21 cellular contexts compared by ENCODE assay signal in the genomic region with DNA sequence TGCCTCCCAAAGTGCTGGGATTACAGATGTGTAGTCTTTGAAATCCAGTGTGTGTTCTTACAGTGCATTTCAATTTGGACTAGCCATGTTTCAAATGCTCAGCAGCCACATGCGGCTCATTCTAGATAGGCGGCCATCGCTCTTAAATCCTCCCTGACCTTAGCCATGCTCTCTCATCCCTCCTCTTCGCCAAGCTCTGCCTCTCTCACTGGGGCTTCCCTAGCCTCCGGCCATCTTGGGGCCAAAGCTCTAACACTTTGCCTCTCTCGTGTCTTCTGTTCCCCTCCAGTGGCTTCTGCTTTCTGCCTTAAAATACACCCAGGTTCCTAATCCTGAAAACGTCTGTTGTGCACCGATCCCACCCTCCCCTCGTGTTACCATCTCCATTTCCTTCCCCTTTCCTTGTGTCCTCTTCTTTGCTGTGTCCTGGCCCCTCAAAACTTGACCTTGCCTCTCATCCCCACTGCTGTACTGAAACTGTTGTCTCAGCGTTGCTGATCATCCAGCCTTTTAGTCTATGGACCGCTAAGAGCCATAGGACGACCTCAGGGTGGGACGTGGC. TPM values are rescaled to one million over a fixed set of nuclear protein-coding genes. Genes with fewer than 3 reads are reported as not detected.
DNase-seq lines count a peak whose midpoint lies in the region; ATAC-seq lines count a peak whose summit lies in the region.
"Had no signal": no experiment of that assay in that cellular context is flagged by ENCODE, and none has a peak within 500 bp of the region (broad histone marks: within the 10 kb centered on the region; RNA-seq: fewer than 3 reads in every experiment).

No MANE protein-coding gene starts in this region.

- H3K36me3 Mint-ChIP-seq in activated naive CD8-positive, alpha-beta T cell treated with anti-CD3 and anti-CD28 coated beads for 36 hours, result peaks cover 24% of the 10 kb centered on the region
- peaks cover 28 to 50% of the 10 kb centered on the region in 2 donors for H3K36me3 Mint-ChIP-seq in stimulated activated naive B cell treated with anti-CD40 and anti-IgM and Interleukin-4, amounts not matched to agents 10 μg/mL and 1 μg/mL and 100 μg/mL, for 72 hours

- H3K27me3 Mint-ChIP-seq in activated naive CD8-positive, alpha-beta T cell treated with anti-CD3 and anti-CD28 coated beads for 36 hours, result no peaks in the 10 kb centered on the region
- no peaks in the 10 kb centered on the region for H3K27me3 Mint-ChIP-seq in stimulated activated naive B cell treated with anti-CD40 and anti-IgM and Interleukin-4, amounts not matched to agents 10 μg/mL and 1 μg/mL and 100 μg/mL, for 72 hours
- H3K27me3 Mint-ChIP-seq: activated naive CD4-positive, alpha-beta T cell treated with anti-CD3 and anti-CD28 coated beads, Interleukin-2, amount 50 U/mL, for 24 hours had no signal

- no peaks in the 10 kb centered on the region for H3K9me3 Mint-ChIP-seq in activated naive CD8-positive, alpha-beta T cell treated with anti-CD3 and anti-CD28 coated beads for 36 hours
- H3K9me3 Mint-ChIP-seq in stimulated activated naive B cell treated with anti-CD40 and anti-IgM and Interleukin-4, amounts not matched to agents 10 μg/mL and 1 μg/mL and 100 μg/mL, for 72 hours, result no peaks in the 10 kb centered on the region
- H3K9me3 Mint-ChIP-seq: activated naive CD4-positive, alpha-beta T cell treated with anti-CD3 and anti-CD28 coated beads, Interleukin-2, amount 50 U/mL, for 24 hours had no signal

- peaks cover 21% of the 10 kb centered on the region for H3K4me1 Mint-ChIP-seq in activated naive CD8-positive, alpha-beta T cell treated with anti-CD3 and anti-CD28 coated beads for 36 hours
- peaks cover 28 to 34% of the 10 kb centered on the region in 2 donors for H3K4me1 Mint-ChIP-seq in stimulated activated naive B cell treated with anti-CD40 and anti-IgM and Interleukin-4, amounts not matched to agents 10 μg/mL and 1 μg/mL and 100 μg/mL, for 72 hours

- peak; percentile 16 for DNase-seq in activated effector memory CD4-positive, alpha-beta T cell treated with anti-CD3 and anti-CD28 coated beads, Interleukin-2, amount 50 U/mL, for 16 hours
- no peak for DNase-seq in activated effector memory CD4-positive, alpha-beta T cell treated with Interleukin-2 at 50 U/mL for 16 hours
- DNase-seq in NOMO-1 treated with DMSO at 0.1 percent for 48 hours (lab: John Stamatoyannopoulos, UW; ENCODE audit: unreplicated experiment) (peak; percentile 32), NCI-H2171 treated with DMSO at 0.1 percent for 48 hours (lab: John Stamatoyannopoulos, UW) (no peak)
- DNase-seq in activated naive CD8-positive, alpha-beta T cell treated with anti-CD3 and anti-CD28 coated beads for 36 hours, result no peak
- DNase-seq in stimulated activated naive B cell treated with anti-CD40 and anti-IgM and Interleukin-4, amounts not matched to agents 10 μg/mL and 1 μg/mL and 100 μg/mL, for 72 hours, result no peak
- DNase-seq: activated T-cell treated with anti-CD3 and anti-CD28 coated beads for 4 hours; COR-L47; EL; heart left ventricle; left lung; midbrain; NCI-H748 treated with DMSO at 0.1 percent for 48 hours; stimulated activated CD4-positive, alpha-beta T cell treated with anti-CD3 and anti-CD28 coated beads, Interleukin-12 subunit alpha, Interleukin-12 subunit beta, amount 100 ng/mL, for 4 hours; T1000 had no signal

- no peak for ATAC-seq in stimulated activated naive B cell treated with anti-CD40 and anti-IgM and Interleukin-4, amounts not matched to agents 10 μg/mL and 1 μg/mL and 100 μg/mL, for 72 hours (replicated peaks)
- ATAC-seq in HG03025 (IDR thresholded peaks at IDR 0.05; ENCODE audit: low FRiP score, unreplicated experiment), result no peak
- no peak for ATAC-seq in GM21423 (IDR thresholded peaks at IDR 0.05; ENCODE audit: unreplicated experiment)
- ATAC-seq: heart left ventricle, left lung had no signal

- H3K27ac Mint-ChIP-seq in activated naive CD8-positive, alpha-beta T cell treated with anti-CD3 and anti-CD28 coated beads for 36 hours, result no peak overlapping the region
- peak overlapping the region; percentile 1 for H3K27ac Mint-ChIP-seq in stimulated activated naive B cell treated with anti-CD40 and anti-IgM and Interleukin-4, amounts not matched to agents 10 μg/mL and 1 μg/mL and 100 μg/mL, for 72 hours
- H3K27ac Mint-ChIP-seq: activated naive CD4-positive, alpha-beta T cell treated with anti-CD3 and anti-CD28 coated beads, Interleukin-2, amount 50 U/mL, for 24 hours had no signal

- H3K4me3 Mint-ChIP-seq in activated naive CD8-positive, alpha-beta T cell treated with anti-CD3 and anti-CD28 coated beads for 36 hours, result peak overlapping the region; percentile 30
- peak overlapping the region; percentile 9 to 52 for H3K4me3 Mint-ChIP-seq in stimulated activated naive B cell treated with anti-CD40 and anti-IgM and Interleukin-4, amounts not matched to agents 10 μg/mL and 1 μg/mL and 100 μg/mL, for 72 hours
- H3K4me3 Mint-ChIP-seq: activated naive CD4-positive, alpha-beta T cell treated with anti-CD3 and anti-CD28 coated beads, Interleukin-2, amount 50 U/mL, for 24 hours had no signal

RNA-seq across cellular contexts. Expression of a gene that starts 1.4 kb away (rescaled TPM):
- under 1 TPM; 0.38 to 0.41 TPM for total RNA-seq in activated naive CD8-positive, alpha-beta T cell treated with anti-CD3 and anti-CD28 coated beads for 36 hours
- total RNA-seq: fibroblast of lung, HT-29, renal cortical epithelial cell had no signal

RNA-seq across cellular contexts. Expression of a gene that starts 26.8 kb away (rescaled TPM):
- total RNA-seq in activated naive CD8-positive, alpha-beta T cell treated with anti-CD3 and anti-CD28 coated beads for 36 hours, result 100 to 1,000 TPM in 1 of 2 experiments, 10 to 100 TPM in 1; 99.4 to 103 TPM

RNA-seq across cellular contexts. Expression of a gene that starts 45.9 kb away (rescaled TPM):
- total RNA-seq in activated naive CD8-positive, alpha-beta T cell treated with anti-CD3 and anti-CD28 coated beads for 36 hours, result 10 to 100 TPM; 41.6 to 48.5 TPM

Comparison
In these comparisons a context has a peak if more than half of its experiments do, and no peak if none do; other contexts are left out.
1. DNase-seq: peak in activated effector memory CD4-positive, alpha-beta T cell treated with anti-CD3 and anti-CD28 coated beads, Interleukin-2, amount 50 U/mL, for 16 hours (single experiment) and NOMO-1 treated with DMSO at 0.1 percent for 48 hours (single experiment); none in activated effector memory CD4-positive, alpha-beta T cell treated with Interleukin-2 at 50 U/mL for 16 hours (single experiment), activated naive CD8-positive, alpha-beta T cell treated with anti-CD3 and anti-CD28 coated beads for 36 hours (single experiment), stimulated activated naive B cell treated with anti-CD40 and anti-IgM and Interleukin-4, amounts not matched to agents 10 μg/mL and 1 μg/mL and 100 μg/mL, for 72 hours (single experiment) and NCI-H2171 treated with DMSO at 0.1 percent for 48 hours (single experiment).